Comparison of ENCODE assay signal across 8 cellular contexts in genomic region chr1:54488065-54488750, GRCh38. TPM values are rescaled to one million over a fixed set of nuclear protein-coding genes. Genes with fewer than 3 reads are reported as not detected.
A peak's percentile ranks its signal among the peaks of the same experiment; 100 is the strongest.
DNase-seq lines count a peak whose midpoint lies in the region; ATAC-seq and TF ChIP-seq lines count a peak whose summit lies in the region.

No MANE protein-coding gene starts in this region.

- H3K27me3 ChIP-seq in DND-41 (ENCODE audit: insufficient read depth, low read length, poor library complexity) (no peaks in the 10 kb centered on the region), aorta (ENCODE audit: control insufficient read depth in 1 of 2, insufficient read depth in 2 of 2, low read length in 1 of 2) (no peaks in the 10 kb centered on the region)

- H3K9ac ChIP-seq in DND-41 (ENCODE audit: low read depth, low read length): peak overlapping the region; percentile 85

- WGBS in aorta, 2 donors: 0 to 1% methylated on average over 43 to 62 of the region's 62 CpGs

- intact Hi-C loops in aorta (cut with DNase I): loop anchor here (1.0 to 10.0 kb wide), 6 partner anchors 81 to 433 kb away; partner anchors contain the start of genes TCEANC2 (in 1 of the 2) and TMEM59 (in 1 of the 2)

- CTCF ChIA-PET in HEK293 (lab: Yijun Ruan, JAX): interaction anchor here (0.5 to 1.8 kb wide), 7 partner anchors 22 to 628 kb away, joined by 3 to 16 read pairs (median 3); no protein-coding TSS in a partner anchor

- POLR2A ChIA-PET in HEK293 (lab: Yijun Ruan, JAX): interaction anchor here (4.2 kb wide), 1 partner anchor 81 kb away, joined by 44 read pairs; the partner anchor contains the start of gene SSBP3

- TF ChIP-seq CTCF in DND-41 (IDR thresholded peaks at IDR 0.05; ENCODE audit: borderline replicate concordance, extremely low read depth, low read length, poor library complexity, severe bottlenecking) (peak; percentile 36), HEK293 (tag by site-specific recombination; IDR thresholded peaks at IDR 0.05) (peak; percentile 61; the same call in 1 of the 2 replicates), astrocyte of the spinal cord (IDR thresholded peaks at IDR 0.05; ENCODE audit: low read depth, low read length) (peak; percentile 4), retinal pigment epithelial cell (conservative IDR thresholded peaks at IDR 0.05; ENCODE audit: low read depth, low read length) (peak; percentile 15)

- H3K4me3 ChIP-seq in DND-41 (ENCODE audit: low read depth in 1 of 2, low read length in 2 of 2) (peak overlapping the region; percentile 58 to 74; a peak in 3 of 4 replicates), HEK293 (ENCODE audit: low read depth, low read length) (peak overlapping the region; percentile 50), astrocyte of the spinal cord (ENCODE audit: low read depth, low read length) (peak overlapping the region; percentile 46), retinal pigment epithelial cell (ENCODE audit: low read length) (peak overlapping the region; percentile 63), aorta (ENCODE audit: low read length in 2 of 2) (peak overlapping the region; percentile 34 to 81)

- DNase-seq in DND-41: peak; percentile 86
- peak; percentile 73 to 87 for DNase-seq in NCI-H187 (lab: John Stamatoyannopoulos, UW)
- DNase-seq in T1000 (lab: John Stamatoyannopoulos, UW): peak; percentile 84
- peak; percentile 92 for DNase-seq in astrocyte of the spinal cord (ENCODE audit: low read depth, low spot score)
- DNase-seq in hippocampal formation (lab: John Stamatoyannopoulos, UW): peak; percentile 69 to 84
- DNase-seq in retinal pigment epithelial cell (ENCODE audit: low read depth): peak; percentile 46
- peak; percentile 95 to 97 for DNase-seq in aorta

- ATAC-seq in DND-41 (ENCODE audit: insufficient read depth, low read depth) (peak; percentile 63), aorta (ENCODE audit: low FRiP score) (peak; percentile 92)

- H3K36me3 ChIP-seq in DND-41 (ENCODE audit: insufficient read depth, low read length) (no peaks in the 10 kb centered on the region), HEK293 (ENCODE audit: control insufficient read depth in 2 of 2, insufficient read depth in 1 of 2, low read length in 2 of 2) (no peaks in the 10 kb centered on the region), aorta (ENCODE audit: control insufficient read depth in 1 of 2, insufficient read depth in 2 of 2, low read length in 1 of 2) (no peaks in the 10 kb centered on the region)

- in situ Hi-C loops in astrocyte of the spinal cord (cut with HindIII; ENCODE audit: low sequenced_read_pairs): no loop called here

- H3K4me2 ChIP-seq in DND-41 (ENCODE audit: insufficient read depth, low read length): peak overlapping the region; percentile 99

- peak overlapping the region; percentile 96 for H3K27ac ChIP-seq in DND-41 (ENCODE audit: low read length)
- H3K27ac ChIP-seq in HEK293 (ENCODE audit: extremely low read depth, low read depth, low read length): peak overlapping the region; percentile 88
- H3K27ac ChIP-seq in aorta (ENCODE audit: low read depth in 1 of 2, low read length in 2 of 2): peak overlapping the region; percentile 94 to 95

- H3K4me1 ChIP-seq in DND-41 (ENCODE audit: insufficient read depth, low read length): peaks cover 56% of the 10 kb centered on the region
- peaks cover 4% of the 10 kb centered on the region for H3K4me1 ChIP-seq in HEK293 (ENCODE audit: control insufficient read depth, insufficient read depth, low read length)
- H3K4me1 ChIP-seq in aorta (ENCODE audit: control insufficient read depth in 1 of 2, insufficient read depth in 2 of 2, low read length in 2 of 2): no peaks in the 10 kb centered on the region

- no peaks in the 10 kb centered on the region for H4K20me1 ChIP-seq in DND-41 (ENCODE audit: insufficient read depth, low read length)

- H2AFZ ChIP-seq in DND-41 (ENCODE audit: low read depth, low read length): peak overlapping the region; percentile 87

- H3K79me2 ChIP-seq in DND-41 (ENCODE audit: insufficient read depth, low read length): 0 out of 2 replicates have a peak, but pooled peaks cover 3% of the 10 kb centered on the region

- H3K9me3 ChIP-seq in DND-41 (ENCODE audit: insufficient read depth, low read length, severe bottlenecking): no peaks in the 10 kb centered on the region
- no peaks in the 10 kb centered on the region for H3K9me3 ChIP-seq in HEK293 (ENCODE audit: control insufficient read depth, insufficient read depth, low read depth, low read length)
- H3K9me3 ChIP-seq in aorta (ENCODE audit: control insufficient read depth, low read length): no peaks in the 10 kb centered on the region

TF ChIP-seq in HEK293, 187 proteins besides CTCF, POLR2A, EP300 and RAD21 (continues in another document):
- TF ChIP-seq ZNF843 (tag by site-specific recombination; IDR thresholded peaks at IDR 0.05): no peak
- TF ChIP-seq ZNF571 (tag by site-specific recombination; IDR thresholded peaks at IDR 0.05): no peak
- no peak for TF ChIP-seq BCL6B (tag by site-specific recombination; IDR thresholded peaks at IDR 0.05)
- TF ChIP-seq ZNF610 (tag by site-specific recombination; IDR thresholded peaks at IDR 0.05; ENCODE audit: borderline replicate concordance): no peak
- TF ChIP-seq ZNF114 (tag by site-specific recombination; IDR thresholded peaks at IDR 0.05): no peak
- no peak for TF ChIP-seq ZNF837 (tag by site-specific recombination; IDR thresholded peaks at IDR 0.05)
- no peak for TF ChIP-seq OSR2 (tag by site-specific recombination; IDR thresholded peaks at IDR 0.05)
- TF ChIP-seq ZNF37A (tag by site-specific recombination; IDR thresholded peaks at IDR 0.05): no peak
- no peak for TF ChIP-seq ZNF558 (tag by site-specific recombination; IDR thresholded peaks at IDR 0.05)
- no peak for TF ChIP-seq RBAK (tag by site-specific recombination; IDR thresholded peaks at IDR 0.05)
- TF ChIP-seq TRIM28 (IDR thresholded peaks at IDR 0.05; ENCODE audit: borderline replicate concordance, low read length): no peak
- no peak for TF ChIP-seq ZNF23 (tag by site-specific recombination; IDR thresholded peaks at IDR 0.05; ENCODE audit: borderline replicate concordance)
- TF ChIP-seq ZNF530 (tag by site-specific recombination; IDR thresholded peaks at IDR 0.05; ENCODE audit: low read depth): no peak
- peak; percentile 30; the same call in 1 of the 2 replicates for TF ChIP-seq SP7 (tag by site-specific recombination; IDR thresholded peaks at IDR 0.05)
- TF ChIP-seq ZNF394 (tag by site-specific recombination; IDR thresholded peaks at IDR 0.05; ENCODE audit: borderline replicate concordance): no peak
- TF ChIP-seq ZNF677 (tag by site-specific recombination; IDR thresholded peaks at IDR 0.05): 0 out of 2 replicates have a peak, but pooled peaks have one; percentile 45
- no peak for TF ChIP-seq MYNN (tag by site-specific recombination; IDR thresholded peaks at IDR 0.05; ENCODE audit: borderline replicate concordance)
- TF ChIP-seq ZBTB1 (tag by site-specific recombination; IDR thresholded peaks at IDR 0.05): no peak
- no peak for TF ChIP-seq ZNF175 (tag by site-specific recombination; IDR thresholded peaks at IDR 0.05)
- no peak for TF ChIP-seq ZFP69B (tag by site-specific recombination; IDR thresholded peaks at IDR 0.05)
- no peak for TF ChIP-seq HOXA7 (CRISPR knock-in tag; IDR thresholded peaks at IDR 0.05; ENCODE audit: borderline replicate concordance)
- no peak for TF ChIP-seq ZNF133 (tag by site-specific recombination; IDR thresholded peaks at IDR 0.05)
- no peak for TF ChIP-seq ZBTB21 (tag by site-specific recombination; IDR thresholded peaks at IDR 0.05)
- no peak for TF ChIP-seq ZNF239 (tag by site-specific recombination; IDR thresholded peaks at IDR 0.05)
- TF ChIP-seq ZNF148 (tag by site-specific recombination; IDR thresholded peaks at IDR 0.05; ENCODE audit: borderline replicate concordance): no peak
- TF ChIP-seq ZFP41 (tag by site-specific recombination; IDR thresholded peaks at IDR 0.05; ENCODE audit: borderline replicate concordance): no peak
- no peak for TF ChIP-seq PRDM1 (tag by site-specific recombination; IDR thresholded peaks at IDR 0.05)
- TF ChIP-seq ZNF791 (tag by site-specific recombination; IDR thresholded peaks at IDR 0.05): no peak
- no peak for TF ChIP-seq ZNF707 (tag by site-specific recombination; IDR thresholded peaks at IDR 0.05)
- 0 out of 2 replicates have a peak, but pooled peaks have one; percentile 20 for TF ChIP-seq KLF8 (tag by site-specific recombination; IDR thresholded peaks at IDR 0.05)
- TF ChIP-seq BCL11B (tag by site-specific recombination; IDR thresholded peaks at IDR 0.05; ENCODE audit: low read depth): peak; percentile 71; the same call in 1 of the 2 replicates

RNA-seq across cellular contexts. Expression of gene ACOT11, which starts 59.8 kb away (rescaled TPM):
- total RNA-seq in aorta: 10 to 100 TPM; 17.5 to 20.9 TPM
- polyA plus RNA-seq in aorta: 1 to 10 TPM; 6.4 to 7.3 TPM

Comparison
In these comparisons a context has a peak if more than half of its experiments do, and no peak if none do; other contexts are left out.
1. Peak in every context shown above with its lines: DNase-seq, ATAC-seq, H3K4me3 ChIP-seq and H3K27ac ChIP-seq.
2. DNase-seq: peak in every context shown above with its lines; median percentile 96 in aorta; 92 in astrocyte of the spinal cord; 86 in DND-41; 84 in T1000; 80 in NCI-H187; 76 in hippocampal formation; 46 in retinal pigment epithelial cell.
3. CTCF ChIP-seq: peak in every context shown above with its lines; median percentile 61 in HEK293; 36 in DND-41; 15 in retinal pigment epithelial cell; 4 in astrocyte of the spinal cord.